ENCODE assay signal across 2 cellular contexts in the genomic region with DNA sequence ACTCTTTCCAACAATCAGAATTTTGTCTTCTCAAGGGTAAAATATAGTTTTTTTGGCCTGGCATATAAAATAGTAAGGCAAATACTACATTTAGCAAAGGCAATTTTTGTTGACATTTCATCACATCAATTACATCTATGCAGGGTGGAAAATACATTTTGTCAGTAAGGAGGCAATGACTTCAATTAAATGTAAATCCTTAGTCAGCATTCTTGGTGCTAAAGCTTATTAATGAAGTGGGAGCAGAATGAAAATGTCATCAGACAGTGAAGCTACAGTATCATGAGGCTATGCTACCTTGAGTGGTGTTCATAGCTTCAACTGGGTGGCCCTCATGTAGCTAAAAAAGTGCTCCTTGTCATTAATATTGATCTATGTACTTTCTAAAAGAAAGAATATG.
TF ChIP-seq lines count a peak whose summit lies in the region.

No MANE protein-coding gene starts in this region.

TF ChIP-seq in HepG2, 621 proteins besides CTCF, POLR2A, EP300 and RAD21:
- peak; percentile 85 to 95 for TF ChIP-seq MAFK (conservative IDR thresholded peaks at IDR 0.05 in 1 of 2, IDR thresholded peaks at IDR 0.05 in 1 of 2; ENCODE audit: low read length in 2 of 2)
- TF ChIP-seq PLSCR1 (CRISPR knock-in tag; IDR thresholded peaks at IDR 0.05; ENCODE audit: borderline replicate concordance): no peak
- peak; percentile 92 for TF ChIP-seq MAFF (IDR thresholded peaks at IDR 0.05; ENCODE audit: low read depth, low read length)

TF ChIP-seq in K562, 482 proteins besides CTCF, POLR2A, EP300 and RAD21:
- TF ChIP-seq TBP (optimal IDR thresholded peaks at IDR 0.05; ENCODE audit: low read depth, low read length) (no peak), USF2 (CRISPR knock-in tag; IDR thresholded peaks at IDR 0.05) (no peak), KLF10 (CRISPR knock-in tag; IDR thresholded peaks at IDR 0.05) (no peak), ZNF408 (CRISPR knock-in tag; IDR thresholded peaks at IDR 0.05; ENCODE audit: low read depth) (no peak), MAFF (IDR thresholded peaks at IDR 0.05; ENCODE audit: low read length) (peak; percentile 72), RUNX1 (IDR thresholded peaks at IDR 0.05; ENCODE audit: low read depth) (no peak), OTX1 (CRISPR knock-in tag; IDR thresholded peaks at IDR 0.05) (no peak), NFE2 (IDR thresholded peaks at IDR 0.05; ENCODE audit: low read depth) (no peak), PHF20 (IDR thresholded peaks at IDR 0.05; ENCODE audit: partially characterized antibody) (no peak), ZNF239 (CRISPR knock-in tag; IDR thresholded peaks at IDR 0.05) (no peak), TOE1 (IDR thresholded peaks at IDR 0.05; ENCODE audit: borderline replicate concordance) (no peak), TOE1 (CRISPR knock-in tag; IDR thresholded peaks at IDR 0.05; ENCODE audit: borderline replicate concordance, low read depth) (no peak), ZNF431 (CRISPR knock-in tag; IDR thresholded peaks at IDR 0.05) (no peak), ZNF174 (CRISPR knock-in tag; IDR thresholded peaks at IDR 0.05) (no peak), MAFG (tag; conservative IDR thresholded peaks at IDR 0.05) (peak; percentile 62), PTBP1 (IDR thresholded peaks at IDR 0.05; ENCODE audit: low read depth, low read length) (no peak), E2F3 (CRISPR knock-in tag; IDR thresholded peaks at IDR 0.05) (no peak), MAFK (IDR thresholded peaks at IDR 0.05; ENCODE audit: low read length) (peak; percentile 79), ZNF316 (IDR thresholded peaks at IDR 0.05) (peak; percentile 74), THAP7 (CRISPR knock-in tag; IDR thresholded peaks at IDR 0.05) (no peak), FOXA3 (CRISPR knock-in tag; conservative IDR thresholded peaks at IDR 0.05 in 1 of 2, IDR thresholded peaks at IDR 0.05 in 1 of 2) (no peak), NFIX (CRISPR knock-in tag; IDR thresholded peaks at IDR 0.05; ENCODE audit: low read depth) (no peak), SREBF1 (IDR thresholded peaks at IDR 0.05; ENCODE audit: borderline replicate concordance, low read depth, low read length) (no peak), TFAM (CRISPR knock-in tag; conservative IDR thresholded peaks at IDR 0.05) (no peak), SIX5 (IDR thresholded peaks at IDR 0.05; ENCODE audit: borderline replicate concordance in 1 of 2, insufficient read depth in 1 of 2, low read depth in 1 of 2, low read length in 2 of 2) (no peak), LARP7 (IDR thresholded peaks at IDR 0.05) (no peak), HOXB6 (CRISPR knock-in tag; IDR thresholded peaks at IDR 0.05; ENCODE audit: borderline replicate concordance) (no peak), C11orf30 (IDR thresholded peaks at IDR 0.05; ENCODE audit: low read depth) (peak; percentile 59; the same call in 1 of the 2 replicates)
- TF ChIP-seq, protein P1, sequence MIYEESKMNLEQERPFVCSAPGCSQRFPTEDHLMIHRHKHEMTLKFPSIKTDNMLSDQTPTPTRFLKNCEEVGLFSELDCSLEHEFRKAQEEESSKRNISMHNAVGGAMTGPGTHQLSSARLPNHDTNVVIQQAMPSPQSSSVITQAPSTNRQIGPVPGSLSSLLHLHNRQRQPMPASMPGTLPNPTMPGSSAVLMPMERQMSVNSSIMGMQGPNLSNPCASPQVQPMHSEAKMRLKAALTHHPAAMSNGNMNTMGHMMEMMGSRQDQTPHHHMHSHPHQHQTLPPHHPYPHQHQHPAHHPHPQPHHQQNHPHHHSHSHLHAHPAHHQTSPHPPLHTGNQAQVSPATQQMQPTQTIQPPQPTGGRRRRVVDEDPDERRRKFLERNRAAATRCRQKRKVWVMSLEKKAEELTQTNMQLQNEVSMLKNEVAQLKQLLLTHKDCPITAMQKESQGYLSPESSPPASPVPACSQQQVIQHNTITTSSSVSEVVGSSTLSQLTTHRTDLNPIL (CRISPR knock-in tag; IDR thresholded peaks at IDR 0.05): no peak
- TF ChIP-seq, protein P2, sequence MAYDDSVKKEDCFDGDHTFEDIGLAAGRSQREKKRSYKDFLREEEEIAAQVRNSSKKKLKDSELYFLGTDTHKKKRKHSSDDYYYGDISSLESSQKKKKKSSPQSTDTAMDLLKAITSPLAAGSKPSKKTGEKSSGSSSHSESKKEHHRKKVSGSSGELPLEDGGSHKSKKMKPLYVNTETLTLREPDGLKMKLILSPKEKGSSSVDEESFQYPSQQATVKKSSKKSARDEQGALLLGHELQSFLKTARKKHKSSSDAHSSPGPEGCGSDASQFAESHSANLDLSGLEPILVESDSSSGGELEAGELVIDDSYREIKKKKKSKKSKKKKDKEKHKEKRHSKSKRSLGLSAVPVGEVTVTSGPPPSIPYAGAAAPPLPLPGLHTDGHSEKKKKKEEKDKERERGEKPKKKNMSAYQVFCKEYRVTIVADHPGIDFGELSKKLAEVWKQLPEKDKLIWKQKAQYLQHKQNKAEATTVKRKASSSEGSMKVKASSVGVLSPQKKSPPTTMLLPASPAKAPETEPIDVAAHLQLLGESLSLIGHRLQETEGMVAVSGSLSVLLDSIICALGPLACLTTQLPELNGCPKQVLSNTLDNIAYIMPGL (CRISPR knock-in tag; IDR thresholded peaks at IDR 0.05): no peak
- TF ChIP-seq, protein P3, sequence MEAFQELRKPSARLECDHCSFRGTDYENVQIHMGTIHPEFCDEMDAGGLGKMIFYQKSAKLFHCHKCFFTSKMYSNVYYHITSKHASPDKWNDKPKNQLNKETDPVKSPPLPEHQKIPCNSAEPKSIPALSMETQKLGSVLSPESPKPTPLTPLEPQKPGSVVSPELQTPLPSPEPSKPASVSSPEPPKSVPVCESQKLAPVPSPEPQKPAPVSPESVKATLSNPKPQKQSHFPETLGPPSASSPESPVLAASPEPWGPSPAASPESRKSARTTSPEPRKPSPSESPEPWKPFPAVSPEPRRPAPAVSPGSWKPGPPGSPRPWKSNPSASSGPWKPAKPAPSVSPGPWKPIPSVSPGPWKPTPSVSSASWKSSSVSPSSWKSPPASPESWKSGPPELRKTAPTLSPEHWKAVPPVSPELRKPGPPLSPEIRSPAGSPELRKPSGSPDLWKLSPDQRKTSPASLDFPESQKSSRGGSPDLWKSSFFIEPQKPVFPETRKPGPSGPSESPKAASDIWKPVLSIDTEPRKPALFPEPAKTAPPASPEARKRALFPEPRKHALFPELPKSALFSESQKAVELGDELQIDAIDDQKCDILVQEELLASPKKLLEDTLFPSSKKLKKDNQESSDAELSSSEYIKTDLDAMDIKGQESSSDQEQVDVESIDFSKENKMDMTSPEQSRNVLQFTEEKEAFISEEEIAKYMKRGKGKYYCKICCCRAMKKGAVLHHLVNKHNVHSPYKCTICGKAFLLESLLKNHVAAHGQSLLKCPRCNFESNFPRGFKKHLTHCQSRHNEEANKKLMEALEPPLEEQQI (IDR thresholded peaks at IDR 0.05): no peak
TF ChIP-seq in K562: peak in this region for 5.
